ENCODE assay signal across 8 cellular contexts in the genomic region with DNA sequence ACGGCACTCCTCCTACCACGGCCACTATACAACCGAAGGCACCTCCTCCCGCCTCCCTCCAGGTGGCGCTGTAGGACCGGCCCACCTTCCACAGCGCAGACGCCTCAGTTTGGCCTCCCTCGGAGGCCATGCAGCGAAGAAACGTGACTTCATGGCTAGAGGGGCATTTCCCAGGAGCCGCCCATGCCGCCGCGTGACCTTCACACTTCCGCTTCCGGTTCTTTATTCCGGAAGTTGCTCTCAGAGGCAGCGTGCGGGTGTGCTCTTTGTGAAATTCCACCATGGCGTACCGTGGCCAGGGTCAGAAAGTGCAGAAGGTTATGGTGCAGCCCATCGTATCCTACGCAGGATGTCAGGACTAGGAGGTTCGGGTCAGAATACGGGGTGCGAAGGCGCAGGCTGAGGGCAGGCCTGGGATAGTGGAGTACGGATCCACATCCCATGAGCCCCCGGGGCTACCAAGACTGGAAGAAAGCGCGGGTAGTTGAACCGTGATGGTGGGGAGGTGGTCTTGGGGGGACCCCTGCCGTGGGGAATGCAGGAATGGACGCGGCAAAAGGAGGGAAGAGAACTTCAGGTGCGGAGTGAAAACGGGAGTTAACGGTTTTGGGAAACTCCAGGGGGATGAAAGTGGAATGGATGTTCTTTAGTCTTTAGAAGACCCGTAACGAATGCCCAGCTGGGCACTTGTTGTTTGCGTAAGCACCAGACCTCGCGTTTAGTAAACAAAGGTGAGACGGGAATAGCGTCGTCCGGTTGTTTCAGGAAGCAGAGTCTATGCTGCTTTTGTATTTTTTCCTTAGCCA. TPM values are rescaled to one million over a fixed set of nuclear protein-coding genes. Genes with fewer than 3 reads are reported as not detected.
DNase-seq lines count a peak whose midpoint lies in the region; ATAC-seq and TF ChIP-seq lines count a peak whose summit lies in the region.

A gene (plus strand): TSS at position 221 of the 806 bp plus-strand sequence. CDS start 61 bp downstream, at position 282.

- TF ChIP-seq CTCF in GM13977 (IDR thresholded peaks at IDR 0.05; ENCODE audit: extremely low read depth, insufficient read depth, missing control alignments): peak; percentile 89
- peak; percentile 94 for TF ChIP-seq CTCF in progenitor cell of endocrine pancreas (IDR thresholded peaks at IDR 0.05; ENCODE audit: unreplicated experiment)

- intact Hi-C loops in T-helper 1 cell treated with Interleukin-12 subunit alpha and Interleukin-12 subunit beta and Interleukin-4 antibody, amounts not matched to agents 30 ng/mL and 1 ng/mL, for 36 hours (cut with micrococcal nuclease): loop anchor here (1.0 to 10.0 kb wide), 17 partner anchors 66 to 1513 kb away; a partner anchor contains a TSS
- intact Hi-C loops in left cardiac atrium (cut with DNase I): loop anchor here in 1 of 2 donors (2.0 to 10.0 kb wide), 2 partner anchors 267 to 503 kb away; no protein-coding TSS in a partner anchor

- peaks cover 11% of the 10 kb centered on the region for H3K4me1 Mint-ChIP-seq in progenitor cell of endocrine pancreas (ENCODE audit: low read depth)

- H3K36me3 Mint-ChIP-seq in progenitor cell of endocrine pancreas (ENCODE audit: insufficient read depth): peaks cover 16% of the 10 kb centered on the region

- in situ Hi-C loops in GM13977 (cut with MboI; ENCODE audit: low pct_unique_long_range_greater_than_20kb, low sequenced_read_pairs, unreplicated experiment): loop anchor here (10.0 kb wide), 1 partner anchor 263 kb away; no protein-coding TSS in a partner anchor

- peak within 1 kb of the TSS; percentile 99 for H3K27ac Mint-ChIP-seq in progenitor cell of endocrine pancreas

- ATAC-seq in HG02884 (IDR thresholded peaks at IDR 0.05; ENCODE audit: unreplicated experiment) (peak; percentile 91), left cardiac atrium (peak; percentile 98 to 99)

- DNase-seq in GM13977 (ENCODE audit: low spot score) (peak; percentile 92), NCI-H146 treated with DMSO at 0.1 percent for 48 hours (lab: John Stamatoyannopoulos, UW; ENCODE audit: unreplicated experiment) (peak; percentile 96), amniotic epithelial cell (ENCODE audit: low read depth) (peak; percentile 97), left cardiac atrium (peak; percentile 95), progenitor cell of endocrine pancreas (ENCODE audit: low spot score, unreplicated experiment) (peak; percentile 96), ureter (ENCODE audit: low spot score) (peak; percentile 97)

- H3K9me3 Mint-ChIP-seq in progenitor cell of endocrine pancreas (ENCODE audit: low read depth): no peaks in the 10 kb centered on the region

- peak within 1 kb of the TSS; percentile 96 for H3K4me3 Mint-ChIP-seq in progenitor cell of endocrine pancreas (ENCODE audit: low read depth)

- H3K27me3 Mint-ChIP-seq in progenitor cell of endocrine pancreas: no peaks in the 10 kb centered on the region

RNA-seq across cellular contexts. Expression of the gene that starts here (rescaled TPM):
- total RNA-seq in T-helper 1 cell treated with Interleukin-12 subunit alpha and Interleukin-12 subunit beta and Interleukin-4 antibody, amounts not matched to agents 30 ng/mL and 1 ng/mL, for 36 hours: 132 and 133 TPM in 2 replicates
- total RNA-seq in left cardiac atrium (10 to 100 TPM; 62.5 to 81.5 TPM), progenitor cell of endocrine pancreas (240 and 253 TPM in 2 replicates), ureter (131 TPM)

Comparison
In these comparisons a context has a peak if more than half of its experiments do, and no peak if none do; other contexts are left out.
1. Peak in every context shown above with its lines: DNase-seq and ATAC-seq.